Comparison of ENCODE assay signal across 3 cellular contexts in genomic region chr1:54135436-54136120, GRCh38.
TF ChIP-seq lines count a peak whose summit lies in the region.

No MANE protein-coding gene starts in this region.

TF ChIP-seq in SK-N-SH, 30 proteins besides CTCF, POLR2A, EP300 and RAD21 (continued from another document):
- no peak for TF ChIP-seq ZBTB33 (IDR thresholded peaks at IDR 0.05; ENCODE audit: borderline replicate concordance, low read depth)
- no peak for TF ChIP-seq JUND (IDR thresholded peaks at IDR 0.05)
- no peak for TF ChIP-seq TCF12 (IDR thresholded peaks at IDR 0.05)

TF ChIP-seq in SK-N-SH treated with all-trans-retinoic acid at 6 μM for 48 hours, 23 proteins besides CTCF, POLR2A, EP300 and RAD21 (continued from another document):
- no peak for TF ChIP-seq PATZ1 (CRISPR knock-in tag; IDR thresholded peaks at IDR 0.05; ENCODE audit: borderline replicate concordance)
- TF ChIP-seq TSHZ2 (CRISPR knock-in tag; IDR thresholded peaks at IDR 0.05) = no peak
- TF ChIP-seq ZFP30 (CRISPR knock-in tag; IDR thresholded peaks at IDR 0.05) = no peak
- TF ChIP-seq OSR1 (CRISPR knock-in tag; IDR thresholded peaks at IDR 0.05) = no peak
- TF ChIP-seq ZNF565 (CRISPR knock-in tag; conservative IDR thresholded peaks at IDR 0.05; ENCODE audit: low read depth) = no peak
- TF ChIP-seq TCF4 (CRISPR knock-in tag; IDR thresholded peaks at IDR 0.05; ENCODE audit: borderline replicate concordance) = no peak
- TF ChIP-seq ZC3H10 (CRISPR knock-in tag; IDR thresholded peaks at IDR 0.05) = no peak
- TF ChIP-seq CSDC2 (CRISPR knock-in tag; IDR thresholded peaks at IDR 0.05) = no peak
- no peak for TF ChIP-seq GLIS3 (CRISPR knock-in tag; IDR thresholded peaks at IDR 0.05)
- no peak for TF ChIP-seq ESRRG (CRISPR knock-in tag; IDR thresholded peaks at IDR 0.05)
- TF ChIP-seq ISL1 (CRISPR knock-in tag; IDR thresholded peaks at IDR 0.05) = no peak
- no peak for TF ChIP-seq CSRNP3 (CRISPR knock-in tag; IDR thresholded peaks at IDR 0.05)
- TF ChIP-seq POU6F1 (CRISPR knock-in tag; IDR thresholded peaks at IDR 0.05; ENCODE audit: borderline replicate concordance, low read depth) = no peak
- no peak for TF ChIP-seq ARNTL (CRISPR knock-in tag; IDR thresholded peaks at IDR 0.05; ENCODE audit: borderline replicate concordance, low read depth)
- no peak for TF ChIP-seq CREB5 (CRISPR knock-in tag; IDR thresholded peaks at IDR 0.05; ENCODE audit: low read depth)
- TF ChIP-seq BACH2 (CRISPR knock-in tag; IDR thresholded peaks at IDR 0.05; ENCODE audit: borderline replicate concordance) = no peak

TF ChIP-seq in K562, 482 proteins besides CTCF, POLR2A, EP300 and RAD21 (continued from another document):
- TF ChIP-seq TFE3 (CRISPR knock-in tag; IDR thresholded peaks at IDR 0.05) = no peak
- TF ChIP-seq ZNF512 (tag; IDR thresholded peaks at IDR 0.05) = no peak
- TF ChIP-seq HLTF (IDR thresholded peaks at IDR 0.05) = no peak
- TF ChIP-seq FOSL1 (tag; conservative IDR thresholded peaks at IDR 0.05) = no peak
- TF ChIP-seq MED1 (CRISPR knock-in tag; IDR thresholded peaks at IDR 0.05; ENCODE audit: borderline replicate concordance) = no peak
- TF ChIP-seq RFX7 (CRISPR knock-in tag; IDR thresholded peaks at IDR 0.05) = no peak
- no peak for TF ChIP-seq MIER1 (IDR thresholded peaks at IDR 0.05; ENCODE audit: low read depth)
- no peak for TF ChIP-seq HDAC6 (IDR thresholded peaks at IDR 0.05; ENCODE audit: low read depth, low read length)
- no peak for TF ChIP-seq PBX2 (CRISPR knock-in tag; IDR thresholded peaks at IDR 0.05; ENCODE audit: low read depth)
- no peak for TF ChIP-seq PBX2 (tag; conservative IDR thresholded peaks at IDR 0.05; ENCODE audit: low read depth)
- TF ChIP-seq CBX5 (IDR thresholded peaks at IDR 0.05; ENCODE audit: borderline replicate concordance, low read depth) = no peak
- TF ChIP-seq HINFP (tag; conservative IDR thresholded peaks at IDR 0.05; ENCODE audit: low read depth) = no peak
- no peak for TF ChIP-seq MEIS2 (IDR thresholded peaks at IDR 0.05; ENCODE audit: partially characterized antibody)
- TF ChIP-seq FOXK1 (CRISPR knock-in tag; IDR thresholded peaks at IDR 0.05; ENCODE audit: borderline replicate concordance) = no peak
- no peak for TF ChIP-seq ZNF263 (CRISPR knock-in tag; IDR thresholded peaks at IDR 0.05; ENCODE audit: borderline replicate concordance)
- no peak for TF ChIP-seq ZNF551 (CRISPR knock-in tag; IDR thresholded peaks at IDR 0.05)
- no peak for TF ChIP-seq ZBTB49 (CRISPR knock-in tag; IDR thresholded peaks at IDR 0.05; ENCODE audit: borderline replicate concordance)
- TF ChIP-seq ZNF586 (CRISPR knock-in tag; conservative IDR thresholded peaks at IDR 0.05) = no peak
